19 cellular contexts compared by ENCODE assay signal in genomic region chr9:2781336-2781735, GRCh38.
DNase-seq lines count a peak whose midpoint lies in the region; ATAC-seq and TF ChIP-seq lines count a peak whose summit lies in the region.
"Had no signal": no experiment of that assay in that cellular context is flagged by ENCODE, and none has a peak within 500 bp of the region (broad histone marks: within the 10 kb centered on the region; RNA-seq: fewer than 3 reads in every experiment).

No MANE protein-coding gene starts in this region.

- H2BK12ac ChIP-seq in trophoblast cell (ENCODE audit: low read length): no peak overlapping the region

- no peaks in the 10 kb centered on the region for H3K27me3 ChIP-seq in trophoblast cell (ENCODE audit: insufficient read depth, low read length)
- H3K27me3 ChIP-seq: BLaER1 had no signal

- H4K91ac ChIP-seq in trophoblast cell (ENCODE audit: low read depth, low read length): no peak overlapping the region

- H3K27me3 Mint-ChIP-seq in central memory CD8-positive, alpha-beta T cell: no peaks in the 10 kb centered on the region
- no peaks in the 10 kb centered on the region for H3K27me3 Mint-ChIP-seq in immature natural killer cell (ENCODE audit: low read depth in 3 of 3)
- no peaks in the 10 kb centered on the region for H3K27me3 Mint-ChIP-seq in activated CD4-positive, alpha-beta T cell treated with anti-CD3 and anti-CD28 coated beads, Interleukin-2, amount 10 ng/mL, durations not matched to agents 7 days and 5 days
- H3K27me3 Mint-ChIP-seq: CD4-positive, alpha-beta memory T cell; IgD-negative memory B cell had no signal

- H2AK5ac ChIP-seq in trophoblast cell (ENCODE audit: low read length): no peak overlapping the region

- peaks cover 14% of the 10 kb centered on the region for H3K36me3 Mint-ChIP-seq in central memory CD8-positive, alpha-beta T cell (ENCODE audit: insufficient read depth)
- peaks cover 53 to 76% (median 62%) of the 10 kb centered on the region in 3 donors for H3K36me3 Mint-ChIP-seq in immature natural killer cell
- H3K36me3 Mint-ChIP-seq in activated CD4-positive, alpha-beta T cell treated with anti-CD3 and anti-CD28 coated beads, Interleukin-2, amount 10 ng/mL, durations not matched to agents 7 days and 5 days (ENCODE audit: low read depth): peaks cover 83% of the 10 kb centered on the region

- peak; percentile 47 for DNase-seq in GM03348 (ENCODE audit: low spot score)
- DNase-seq in central memory CD8-positive, alpha-beta T cell (ENCODE audit: low spot score in 2 of 2): no peak
- peak; percentile 59 for DNase-seq in fibroblast of the aortic adventitia (ENCODE audit: low read depth)
- no peak for DNase-seq in immature natural killer cell
- no peak for DNase-seq in activated CD4-positive, alpha-beta T cell treated with anti-CD3 and anti-CD28 coated beads, Interleukin-2, amount 10 ng/mL, durations not matched to agents 7 days and 5 days
- no peak for DNase-seq in trophoblast cell
- DNase-seq: ACHN; CD4-positive, alpha-beta memory T cell; DMS153; DMS79; GF-D8; HCEC 1CT; KBM-7 had no signal

- H3K9me3 ChIP-seq in trophoblast cell (ENCODE audit: insufficient read depth, low read depth, low read length): peaks cover 5% of the 10 kb centered on the region

- peak overlapping the region; percentile 44 for H3K27ac Mint-ChIP-seq in central memory CD8-positive, alpha-beta T cell (ENCODE audit: low read depth)
- H3K27ac Mint-ChIP-seq in immature natural killer cell: no peak overlapping the region
- no peak overlapping the region for H3K27ac Mint-ChIP-seq in activated CD4-positive, alpha-beta T cell treated with anti-CD3 and anti-CD28 coated beads, Interleukin-2, amount 10 ng/mL, durations not matched to agents 7 days and 5 days
- H3K27ac Mint-ChIP-seq: CD14-positive monocyte; CD4-positive, alpha-beta memory T cell; GM23338 had no signal

- no peak overlapping the region for H3K27ac ChIP-seq in trophoblast cell (ENCODE audit: low read depth, low read length)
- H3K27ac ChIP-seq: BLaER1 had no signal

- H3K4me1 ChIP-seq in trophoblast cell (ENCODE audit: control insufficient read depth in 1 of 2, insufficient read depth in 2 of 2, low read length in 2 of 2): no peaks in the 10 kb centered on the region
- H3K4me1 ChIP-seq: BLaER1 had no signal

- H3K79me1 ChIP-seq in trophoblast cell (ENCODE audit: low read length): no peaks in the 10 kb centered on the region

- no peaks in the 10 kb centered on the region for H3K4me1 Mint-ChIP-seq in central memory CD8-positive, alpha-beta T cell
- peaks cover 0 to 1% of the 10 kb centered on the region in 2 donors for H3K4me1 Mint-ChIP-seq in immature natural killer cell
- no peaks in the 10 kb centered on the region for H3K4me1 Mint-ChIP-seq in activated CD4-positive, alpha-beta T cell treated with anti-CD3 and anti-CD28 coated beads, Interleukin-2, amount 10 ng/mL, durations not matched to agents 7 days and 5 days
- H3K4me1 Mint-ChIP-seq: CD4-positive, alpha-beta memory T cell; GM23338; IgD-negative memory B cell had no signal

- H3K4me3 ChIP-seq in fibroblast of the aortic adventitia (ENCODE audit: low read depth, low read length) (no peak overlapping the region), trophoblast cell (ENCODE audit: low read depth, low read length) (no peak overlapping the region)
- H3K4me3 ChIP-seq: BLaER1, GM23338 had no signal

- H3K9me3 Mint-ChIP-seq in central memory CD8-positive, alpha-beta T cell: peaks cover 12% of the 10 kb centered on the region
- H3K9me3 Mint-ChIP-seq in immature natural killer cell: peaks cover 0 to 11% (median 5%) of the 10 kb centered on the region in 6 donors
- peaks cover 20% of the 10 kb centered on the region for H3K9me3 Mint-ChIP-seq in activated CD4-positive, alpha-beta T cell treated with anti-CD3 and anti-CD28 coated beads, Interleukin-2, amount 10 ng/mL, durations not matched to agents 7 days and 5 days

- H3K9ac ChIP-seq in trophoblast cell (ENCODE audit: low read length): no peak overlapping the region
- H3K9ac ChIP-seq: BLaER1 had no signal

- H3K14ac ChIP-seq in trophoblast cell (ENCODE audit: low read length): no peak overlapping the region

- peaks cover 6 to 7% of the 10 kb centered on the region in 2 experiments for H3K36me3 ChIP-seq in trophoblast cell (ENCODE audit: control insufficient read depth in 1 of 2, insufficient read depth in 2 of 2, low read length in 2 of 2)

- H4K8ac ChIP-seq in trophoblast cell (ENCODE audit: low read depth, low read length): no peak overlapping the region

- no peak overlapping the region for H4K12ac ChIP-seq in trophoblast cell (ENCODE audit: low read depth, low read length)

- no peak overlapping the region for H2BK120ac ChIP-seq in trophoblast cell (ENCODE audit: insufficient read depth, low read length, poor library complexity)

- no peak overlapping the region for H3K4me3 Mint-ChIP-seq in central memory CD8-positive, alpha-beta T cell
- no peak overlapping the region for H3K4me3 Mint-ChIP-seq in immature natural killer cell
- H3K4me3 Mint-ChIP-seq in activated CD4-positive, alpha-beta T cell treated with anti-CD3 and anti-CD28 coated beads, Interleukin-2, amount 10 ng/mL, durations not matched to agents 7 days and 5 days: no peak overlapping the region
- H3K4me3 Mint-ChIP-seq: CD14-positive monocyte; CD4-positive, alpha-beta memory T cell; GM23338; IgD-negative memory B cell had no signal

- H3K23ac ChIP-seq in trophoblast cell (ENCODE audit: low read length): no peak overlapping the region

- no peak for TF ChIP-seq CTCF in fibroblast of the aortic adventitia (IDR thresholded peaks at IDR 0.05; ENCODE audit: insufficient read depth, low read length)

- no peak for ATAC-seq in central memory CD8-positive, alpha-beta T cell (replicated peaks; ENCODE audit: extremely low read depth, poor library complexity, severe bottlenecking)
- ATAC-seq in GM21576 (IDR thresholded peaks at IDR 0.05; ENCODE audit: unreplicated experiment): no peak
- ATAC-seq: GM23338, HepG2 had no signal

- no peak overlapping the region for H3K18ac ChIP-seq in trophoblast cell (ENCODE audit: low read length)

- H3K4ac ChIP-seq in trophoblast cell (ENCODE audit: low read depth, low read length): no peak overlapping the region

- WGBS in trophoblast cell (ENCODE audit: extremely low coverage, insufficient coverage, insufficient read length): no CpG with 5 or more reads among the region's 1 CpG

- no peak overlapping the region for H2AFZ ChIP-seq in trophoblast cell (ENCODE audit: insufficient read depth, low read length, poor library complexity)
- H2AFZ ChIP-seq: GM23338 had no signal

- H3K79me2 ChIP-seq in trophoblast cell (ENCODE audit: control insufficient read depth, insufficient read depth, low read length, poor library complexity): no peaks in the 10 kb centered on the region

- no peak overlapping the region for H2BK5ac ChIP-seq in trophoblast cell (ENCODE audit: low read depth, low read length, poor library complexity)

- no peak overlapping the region for H3K4me2 ChIP-seq in trophoblast cell (ENCODE audit: low read length)
- H3K4me2 ChIP-seq: BLaER1, GM23338 had no signal

- POLR2A ChIA-PET in activated CD4-positive, alpha-beta T cell treated with anti-CD3 and anti-CD28 coated beads, Interleukin-2, amount 10 ng/mL, durations not matched to agents 7 days and 5 days (lab: Charles Lee): no interaction called here

- CTCF ChIA-PET in activated CD4-positive, alpha-beta T cell treated with anti-CD3 and anti-CD28 coated beads, Interleukin-2, amount 10 ng/mL, durations not matched to agents 7 days and 5 days (lab: Charles Lee): no interaction called here

Comparison
In these comparisons a context has a peak if more than half of its experiments do, and no peak if none do; other contexts are left out.
1. DNase-seq: peak in GM03348 (single experiment) and fibroblast of the aortic adventitia (single experiment); none in central memory CD8-positive, alpha-beta T cell (0 of 2), immature natural killer cell (0 of 3), activated CD4-positive, alpha-beta T cell treated with anti-CD3 and anti-CD28 coated beads, Interleukin-2, amount 10 ng/mL, durations not matched to agents 7 days and 5 days (single experiment) and trophoblast cell (0 of 2).